27 cellular contexts compared by ENCODE assay signal in genomic region chr11:112874959-112875358, GRCh38.
"Had no signal": no experiment of that assay in that cellular context is flagged by ENCODE, and none has a peak within 500 bp of the region (broad histone marks: within the 10 kb centered on the region; RNA-seq: fewer than 3 reads in every experiment).

No MANE protein-coding gene starts in this region.

- H3K27ac Mint-ChIP-seq: memory B cell; nephron; stimulated activated memory B cell treated with anti-CD40 and anti-IgM and Interleukin-4, amounts not matched to agents 10 μg/mL and 1 μg/mL and 100 μg/mL, for 72 hours; type B pancreatic cell had no signal

- H3K4me3 Mint-ChIP-seq: effector memory CD8-positive, alpha-beta T cell; memory B cell; nephron; stimulated activated memory B cell treated with anti-CD40 and anti-IgM and Interleukin-4, amounts not matched to agents 10 μg/mL and 1 μg/mL and 100 μg/mL, for 72 hours; type B pancreatic cell had no signal

- H3K27ac ChIP-seq: esophagus squamous epithelium, heart right ventricle, ovary, psoas muscle, sigmoid colon, testis, tibial artery had no signal

- H3K4me1 Mint-ChIP-seq: memory B cell; stimulated activated memory B cell treated with anti-CD40 and anti-IgM and Interleukin-4, amounts not matched to agents 10 μg/mL and 1 μg/mL and 100 μg/mL, for 72 hours had no signal

- H3K4me3 ChIP-seq: esophagus squamous epithelium, heart right ventricle, lung, ovary, psoas muscle, sigmoid colon, testis, tibial artery had no signal

- H3K36me3 Mint-ChIP-seq: memory B cell; stimulated activated memory B cell treated with anti-CD40 and anti-IgM and Interleukin-4, amounts not matched to agents 10 μg/mL and 1 μg/mL and 100 μg/mL, for 72 hours; type B pancreatic cell had no signal

- H3K4me1 ChIP-seq: esophagus squamous epithelium, heart right ventricle, psoas muscle, sigmoid colon, testis, tibial artery had no signal

- H3K36me3 ChIP-seq: esophagus squamous epithelium, heart right ventricle, ovary, sigmoid colon, tibial artery had no signal

- H3K9me3 ChIP-seq: esophagus squamous epithelium, heart right ventricle, ovary, psoas muscle, sigmoid colon, testis, tibial artery had no signal

- ATAC-seq: effector memory CD8-positive, alpha-beta T cell; heart right ventricle; psoas muscle; right cardiac atrium; stimulated activated memory B cell treated with anti-CD40 and anti-IgM and Interleukin-4, amounts not matched to agents 10 μg/mL and 1 μg/mL and 100 μg/mL, for 72 hours; stimulated activated naive CD8-positive, alpha-beta T cell treated with anti-CD3 and anti-CD28 coated beads, Interleukin-15, Interleukin-2, amounts not matched to agents 100 U/mL and 50 U/mL, for 24 hours had no signal

- H3K27me3 ChIP-seq: heart right ventricle, ovary, sigmoid colon, testis had no signal

- DNase-seq: cortex of kidney; effector memory CD8-positive, alpha-beta T cell; erythroblast; esophagus squamous epithelium; foreskin melanocyte; glutamatergic neuron; heart right ventricle; hypothalamus; occipital lobe; ovary; posterior cingulate gyrus; psoas muscle; right cardiac atrium; sigmoid colon; stimulated activated CD4-positive, alpha-beta T cell treated with anti-CD3 and anti-CD28 coated beads, Interleukin-2, amount 100 ng/mL, for 24 hours; stimulated activated CD4-positive, alpha-beta T cell treated with anti-CD3 and anti-CD28 coated beads, Interleukin-4, amount 100 ng/mL, for 24 hours; stimulated activated naive CD8-positive, alpha-beta T cell treated with anti-CD3 and anti-CD28 coated beads, Interleukin-15, Interleukin-2, amounts not matched to agents 100 U/mL and 50 U/mL, for 24 hours; substantia nigra; testis; tibial artery had no signal

- FAIRE-seq: endometrium, keratinocyte had no signal

- H3K9me3 Mint-ChIP-seq: effector memory CD8-positive, alpha-beta T cell; nephron; type B pancreatic cell had no signal
